ENCODE assay signal across 1 cellular context in the genomic region with DNA sequence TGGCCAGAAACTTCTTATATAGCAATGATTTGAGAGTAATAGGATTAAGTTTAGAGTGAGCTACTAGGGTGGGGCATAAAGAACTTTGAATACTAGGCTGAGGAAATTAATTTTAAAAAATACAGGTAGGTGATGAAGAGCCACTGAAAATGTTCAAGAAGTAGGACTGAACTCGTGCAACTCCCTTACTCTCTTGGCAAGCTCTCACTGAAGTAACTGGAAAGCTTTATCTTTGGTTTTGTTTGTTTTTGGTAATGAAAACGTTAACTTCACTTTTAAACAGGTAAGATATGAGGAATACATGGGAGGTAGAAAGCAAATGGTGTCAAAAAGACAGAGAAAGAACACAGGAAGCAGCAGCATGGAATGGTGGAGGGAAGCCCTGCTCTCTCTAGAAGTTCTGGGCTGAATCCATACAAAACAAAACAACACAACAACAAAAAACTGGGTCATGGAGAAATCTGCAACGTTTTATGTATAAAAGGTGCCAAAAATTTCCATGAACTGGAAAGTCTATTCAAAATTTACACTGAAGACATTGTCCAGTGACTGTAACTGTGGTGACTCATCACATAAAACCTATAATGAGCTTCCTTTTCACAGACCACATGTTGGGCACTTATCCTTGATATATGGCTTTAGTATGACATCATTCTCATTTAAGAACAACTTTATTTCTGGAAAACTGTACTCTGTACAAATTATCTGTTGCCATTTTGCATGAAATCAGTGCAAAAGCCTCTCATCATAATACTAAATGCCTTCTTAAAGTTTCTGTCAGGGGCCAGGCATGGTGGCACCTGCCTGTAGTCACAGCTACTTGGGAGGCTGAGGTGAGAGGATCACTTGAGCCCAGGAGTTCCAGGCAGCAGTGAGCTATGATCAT.
TF ChIP-seq lines count a peak whose summit lies in the region.

No MANE protein-coding gene starts in this region.

TF ChIP-seq in H1, 55 proteins besides CTCF, POLR2A, EP300 and RAD21 (continued from another document):
- TF ChIP-seq, protein P1, sequence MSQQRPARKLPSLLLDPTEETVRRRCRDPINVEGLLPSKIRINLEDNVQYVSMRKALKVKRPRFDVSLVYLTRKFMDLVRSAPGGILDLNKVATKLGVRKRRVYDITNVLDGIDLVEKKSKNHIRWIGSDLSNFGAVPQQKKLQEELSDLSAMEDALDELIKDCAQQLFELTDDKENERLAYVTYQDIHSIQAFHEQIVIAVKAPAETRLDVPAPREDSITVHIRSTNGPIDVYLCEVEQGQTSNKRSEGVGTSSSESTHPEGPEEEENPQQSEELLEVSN (IDR thresholded peaks at IDR 0.05), result no peak
- TF ChIP-seq CTBP2 (IDR thresholded peaks at IDR 0.05; ENCODE audit: borderline replicate concordance, insufficient read depth, insufficient read length, low read length), result no peak
- no peak for TF ChIP-seq YY1 (IDR thresholded peaks at IDR 0.05; ENCODE audit: low read depth, low read length)
- TF ChIP-seq SIN3A (conservative IDR thresholded peaks at IDR 0.05 in 1 of 2, IDR thresholded peaks at IDR 0.05 in 1 of 2; ENCODE audit: low read depth in 1 of 2, low read length in 2 of 2), result no peak
- TF ChIP-seq, protein P2, sequence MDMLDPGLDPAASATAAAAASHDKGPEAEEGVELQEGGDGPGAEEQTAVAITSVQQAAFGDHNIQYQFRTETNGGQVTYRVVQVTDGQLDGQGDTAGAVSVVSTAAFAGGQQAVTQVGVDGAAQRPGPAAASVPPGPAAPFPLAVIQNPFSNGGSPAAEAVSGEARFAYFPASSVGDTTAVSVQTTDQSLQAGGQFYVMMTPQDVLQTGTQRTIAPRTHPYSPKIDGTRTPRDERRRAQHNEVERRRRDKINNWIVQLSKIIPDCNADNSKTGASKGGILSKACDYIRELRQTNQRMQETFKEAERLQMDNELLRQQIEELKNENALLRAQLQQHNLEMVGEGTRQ (IDR thresholded peaks at IDR 0.05; ENCODE audit: low read length), result no peak
- TF ChIP-seq, protein P3, sequence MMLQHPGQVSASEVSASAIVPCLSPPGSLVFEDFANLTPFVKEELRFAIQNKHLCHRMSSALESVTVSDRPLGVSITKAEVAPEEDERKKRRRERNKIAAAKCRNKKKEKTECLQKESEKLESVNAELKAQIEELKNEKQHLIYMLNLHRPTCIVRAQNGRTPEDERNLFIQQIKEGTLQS (IDR thresholded peaks at IDR 0.05; ENCODE audit: insufficient read depth, low read depth, low read length), result no peak
- TF ChIP-seq, protein P4, sequence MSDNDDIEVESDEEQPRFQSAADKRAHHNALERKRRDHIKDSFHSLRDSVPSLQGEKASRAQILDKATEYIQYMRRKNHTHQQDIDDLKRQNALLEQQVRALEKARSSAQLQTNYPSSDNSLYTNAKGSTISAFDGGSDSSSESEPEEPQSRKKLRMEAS (IDR thresholded peaks at IDR 0.05), result no peak
- no peak for TF ChIP-seq TBP (IDR thresholded peaks at IDR 0.05; ENCODE audit: low read depth, low read length)
- TF ChIP-seq SUZ12 (IDR thresholded peaks at IDR 0.05; ENCODE audit: low read length), result no peak
- no peak for TF ChIP-seq HDAC2 (IDR thresholded peaks at IDR 0.05; ENCODE audit: borderline replicate concordance in 1 of 2, low read depth in 2 of 2, low read length in 2 of 2)
TF ChIP-seq in H1: peak in this region for 0.
